Comparison of ENCODE assay signal across 1 cellular context in the genomic region with DNA sequence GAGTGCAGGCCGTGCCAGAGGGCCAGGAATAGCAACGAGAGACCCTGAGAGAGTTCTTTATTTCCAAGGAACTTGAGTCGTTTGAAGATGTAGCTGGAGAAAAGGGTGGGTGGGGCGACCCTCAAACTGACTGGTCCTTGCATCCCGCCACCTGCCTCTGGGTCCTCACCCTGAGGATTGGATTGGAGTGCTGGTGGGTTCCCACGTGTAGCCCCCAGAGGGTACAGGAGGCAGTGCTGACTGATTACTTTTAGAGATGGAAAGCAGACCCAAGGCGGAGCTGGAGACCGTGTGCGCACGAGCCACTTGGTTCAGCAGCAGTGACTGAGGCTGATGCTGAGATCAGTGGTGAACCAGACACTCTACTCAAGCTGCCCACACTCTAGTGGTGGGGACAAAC.
TF ChIP-seq lines count a peak whose summit lies in the region.

No MANE protein-coding gene starts in this region.

TF ChIP-seq in SK-N-SH, 30 proteins besides CTCF, POLR2A, EP300 and RAD21 (continued from another document):
- TF ChIP-seq, protein P1, sequence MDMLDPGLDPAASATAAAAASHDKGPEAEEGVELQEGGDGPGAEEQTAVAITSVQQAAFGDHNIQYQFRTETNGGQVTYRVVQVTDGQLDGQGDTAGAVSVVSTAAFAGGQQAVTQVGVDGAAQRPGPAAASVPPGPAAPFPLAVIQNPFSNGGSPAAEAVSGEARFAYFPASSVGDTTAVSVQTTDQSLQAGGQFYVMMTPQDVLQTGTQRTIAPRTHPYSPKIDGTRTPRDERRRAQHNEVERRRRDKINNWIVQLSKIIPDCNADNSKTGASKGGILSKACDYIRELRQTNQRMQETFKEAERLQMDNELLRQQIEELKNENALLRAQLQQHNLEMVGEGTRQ (IDR thresholded peaks at IDR 0.05; ENCODE audit: borderline replicate concordance, low read depth, low read length), result no peak
- no peak for TF ChIP-seq SMC3 (IDR thresholded peaks at IDR 0.05; ENCODE audit: low read depth, low read length)
- no peak for TF ChIP-seq MEF2A (IDR thresholded peaks at IDR 0.05; ENCODE audit: borderline replicate concordance, low read depth)
- TF ChIP-seq GATA2 (CRISPR knock-in tag; IDR thresholded peaks at IDR 0.05), result no peak
- TF ChIP-seq CHD2 (IDR thresholded peaks at IDR 0.05; ENCODE audit: low read length, partially characterized antibody), result no peak
- no peak for TF ChIP-seq RCOR1 (IDR thresholded peaks at IDR 0.05; ENCODE audit: low read length)
- TF ChIP-seq FOSL2 (IDR thresholded peaks at IDR 0.05; ENCODE audit: borderline replicate concordance, low read depth), result no peak
- TF ChIP-seq ELF1 (IDR thresholded peaks at IDR 0.05), result no peak
- no peak for TF ChIP-seq RXRA (IDR thresholded peaks at IDR 0.05; ENCODE audit: borderline replicate concordance, low read depth)
- no peak for TF ChIP-seq NFIC (IDR thresholded peaks at IDR 0.05; ENCODE audit: borderline replicate concordance)
- TF ChIP-seq JUND (IDR thresholded peaks at IDR 0.05), result no peak
- TF ChIP-seq, protein P2, sequence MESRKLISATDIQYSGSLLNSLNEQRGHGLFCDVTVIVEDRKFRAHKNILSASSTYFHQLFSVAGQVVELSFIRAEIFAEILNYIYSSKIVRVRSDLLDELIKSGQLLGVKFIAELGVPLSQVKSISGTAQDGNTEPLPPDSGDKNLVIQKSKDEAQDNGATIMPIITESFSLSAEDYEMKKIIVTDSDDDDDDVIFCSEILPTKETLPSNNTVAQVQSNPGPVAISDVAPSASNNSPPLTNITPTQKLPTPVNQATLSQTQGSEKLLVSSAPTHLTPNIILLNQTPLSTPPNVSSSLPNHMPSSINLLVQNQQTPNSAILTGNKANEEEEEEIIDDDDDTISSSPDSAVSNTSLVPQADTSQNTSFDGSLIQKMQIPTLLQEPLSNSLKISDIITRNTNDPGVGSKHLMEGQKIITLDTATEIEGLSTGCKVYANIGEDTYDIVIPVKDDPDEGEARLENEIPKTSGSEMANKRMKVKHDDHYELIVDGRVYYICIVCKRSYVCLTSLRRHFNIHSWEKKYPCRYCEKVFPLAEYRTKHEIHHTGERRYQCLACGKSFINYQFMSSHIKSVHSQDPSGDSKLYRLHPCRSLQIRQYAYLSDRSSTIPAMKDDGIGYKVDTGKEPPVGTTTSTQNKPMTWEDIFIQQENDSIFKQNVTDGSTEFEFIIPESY (IDR thresholded peaks at IDR 0.05; ENCODE audit: borderline replicate concordance, low read depth), result no peak
- TF ChIP-seq GABPA (IDR thresholded peaks at IDR 0.05; ENCODE audit: low read depth), result no peak
- TF ChIP-seq MXI1 (IDR thresholded peaks at IDR 0.05; ENCODE audit: low read depth, low read length), result no peak
